Comparison of ENCODE assay signal across 1 cellular context in the genomic region with DNA sequence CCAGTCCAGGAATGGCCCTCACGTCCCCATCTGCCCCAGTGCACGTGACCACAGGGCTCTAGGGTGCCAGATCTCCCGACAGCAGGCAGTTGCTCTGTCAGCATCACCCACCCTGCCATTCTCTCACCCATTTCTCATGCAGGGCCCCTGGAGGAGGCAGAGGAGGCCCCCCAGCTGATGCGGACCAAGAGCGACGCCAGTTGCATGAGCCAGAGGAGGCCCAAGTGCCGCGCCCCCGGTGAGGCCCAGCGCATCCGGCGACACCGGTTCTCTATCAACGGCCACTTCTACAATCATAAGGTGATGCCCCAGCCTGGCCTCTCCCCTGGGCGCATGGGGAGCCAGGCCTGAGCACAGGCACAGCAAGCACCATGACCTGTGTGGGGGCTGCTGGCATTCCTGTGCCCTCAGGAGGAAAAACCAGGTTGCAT.
TF ChIP-seq lines count a peak whose summit lies in the region.

No MANE protein-coding gene starts in this region.

TF ChIP-seq in K562, 482 proteins besides CTCF, POLR2A, EP300 and RAD21:
- TF ChIP-seq NFXL1 (CRISPR knock-in tag; IDR thresholded peaks at IDR 0.05) (no peak), BHLHE40 (IDR thresholded peaks at IDR 0.05; ENCODE audit: low read length) (0 out of 2 replicates have a peak, but pooled peaks have one; percentile 17)
